In genomic region chr19:35417713-35418534, GRCh38 we compare ENCODE assay signal across 21 cellular contexts. TPM values are rescaled to one million over a fixed set of nuclear protein-coding genes. Genes with fewer than 3 reads are reported as not detected.
"Had no signal": no experiment of that assay in that cellular context is flagged by ENCODE, and none has a peak within 500 bp of the region (broad histone marks: within the 10 kb centered on the region; RNA-seq: fewer than 3 reads in every experiment).

No MANE protein-coding gene starts in this region.

- FAIRE-seq: TTC549 had no signal

- H3K36me3 Mint-ChIP-seq: activated naive CD8-positive, alpha-beta T cell treated with anti-CD3 and anti-CD28 coated beads for 36 hours had no signal

- H3K36me3 ChIP-seq: brain microvascular endothelial cell, tibial artery, uterus had no signal

- H3K27ac ChIP-seq: brain microvascular endothelial cell, tibial artery, uterus had no signal

- H3K9me3 ChIP-seq: tibial artery, uterus had no signal

- H3K4me1 Mint-ChIP-seq: activated naive CD8-positive, alpha-beta T cell treated with anti-CD3 and anti-CD28 coated beads for 36 hours; endodermal cell had no signal

- H3K4me3 Mint-ChIP-seq: activated naive CD8-positive, alpha-beta T cell treated with anti-CD3 and anti-CD28 coated beads for 36 hours; endodermal cell had no signal

- H3K4me3 ChIP-seq: tibial artery, uterus had no signal

- H3K4me1 ChIP-seq: tibial artery, uterus had no signal

- H3K27ac Mint-ChIP-seq: activated naive CD8-positive, alpha-beta T cell treated with anti-CD3 and anti-CD28 coated beads for 36 hours; endodermal cell had no signal

- H3K9me3 Mint-ChIP-seq: activated naive CD8-positive, alpha-beta T cell treated with anti-CD3 and anti-CD28 coated beads for 36 hours; endodermal cell had no signal

- H3K27me3 ChIP-seq: brain microvascular endothelial cell, uterus had no signal

- DNase-seq: activated CD4-positive, alpha-beta T cell treated with anti-CD3 and anti-CD28 coated beads, Interleukin-2, amount 50 U/mL, for 1 hour; activated CD4-positive, CD25-positive, alpha-beta regulatory T cell; activated gamma-delta T cell; activated naive CD8-positive, alpha-beta T cell treated with anti-CD3 and anti-CD28 coated beads for 36 hours; activated T-cell treated with anti-CD3 and anti-CD28 coated beads, Interleukin-2, amount 50 U/mL, for 1 hour; brain microvascular endothelial cell; cerebellar nuclear complex; dermis blood vessel endothelial cell; endodermal cell; hypothalamus; kidney glomerular epithelial cell; tibial artery; uterus had no signal

RNA-seq across cellular contexts. Expression of gene FFAR2, which starts 30.1 kb away (rescaled TPM):
- total RNA-seq: activated naive CD8-positive, alpha-beta T cell treated with anti-CD3 and anti-CD28 coated beads for 36 hours; dermis blood vessel endothelial cell; endodermal cell; glomerular endothelial cell; osteocyte; renal cortical epithelial cell had no signal
- polyA plus RNA-seq: neural cell had no signal

RNA-seq across cellular contexts. Expression of gene GPR42, which starts 47.1 kb away (rescaled TPM):
- total RNA-seq: dermis blood vessel endothelial cell, endodermal cell, glomerular endothelial cell, lower leg skin, osteocyte, renal cortical epithelial cell, skeletal muscle tissue, uterus had no signal
- polyA plus RNA-seq: esophagus, neural cell had no signal

RNA-seq across cellular contexts. Expression of gene FFAR3, which starts 59.7 kb away (rescaled TPM):
- total RNA-seq: endodermal cell, glomerular endothelial cell, lower leg skin, osteocyte, renal cortical epithelial cell, skeletal muscle tissue, uterus had no signal
- polyA plus RNA-seq: esophagus, neural cell had no signal
